In the genomic region with DNA sequence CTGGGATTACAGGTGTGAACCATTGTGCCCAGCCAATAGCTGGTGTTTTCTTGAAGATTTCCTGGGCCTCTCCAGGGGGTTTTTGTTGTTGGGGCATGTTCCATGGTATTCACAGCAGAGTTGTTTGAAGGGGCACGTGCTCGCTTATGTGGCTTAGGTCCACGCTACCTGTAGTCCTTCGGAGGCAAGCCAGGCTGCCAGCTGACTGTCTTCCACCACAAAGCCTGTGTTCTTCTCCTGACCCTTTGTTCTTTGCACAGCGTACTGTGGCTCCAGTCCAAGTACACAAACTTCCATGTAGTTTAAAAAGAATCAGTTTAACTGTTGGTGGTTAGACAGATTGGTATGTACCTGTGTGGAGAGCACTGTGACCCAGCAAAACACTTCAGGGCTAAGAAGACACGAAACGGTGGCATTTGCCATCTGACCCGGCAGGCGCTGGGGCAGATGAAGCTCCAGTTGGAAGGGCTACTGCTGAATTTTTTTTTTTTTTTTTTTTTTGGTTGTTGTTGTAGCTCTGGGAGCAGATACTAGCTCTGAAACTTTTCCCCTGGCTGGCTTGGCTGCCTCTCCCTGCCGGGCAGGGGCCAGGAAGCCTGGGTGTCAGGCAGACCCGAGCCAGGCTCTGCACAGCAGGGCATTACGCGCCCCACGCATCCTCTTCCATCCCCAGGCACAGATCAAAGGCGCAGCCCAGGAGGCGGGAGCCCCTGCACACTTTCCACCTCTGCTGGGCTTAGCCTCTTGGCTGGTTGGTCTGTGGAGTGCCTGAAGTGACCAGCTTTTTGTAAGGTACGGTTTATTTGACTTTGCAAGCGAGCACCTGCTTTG, we compare ENCODE assay signal across 1 cellular context.
TF ChIP-seq lines count a peak whose summit lies in the region.

No MANE protein-coding gene starts in this region.

TF ChIP-seq in HepG2, 621 proteins besides CTCF, POLR2A, EP300 and RAD21 (continued from another document and continues in another):
- TF ChIP-seq, protein P1, sequence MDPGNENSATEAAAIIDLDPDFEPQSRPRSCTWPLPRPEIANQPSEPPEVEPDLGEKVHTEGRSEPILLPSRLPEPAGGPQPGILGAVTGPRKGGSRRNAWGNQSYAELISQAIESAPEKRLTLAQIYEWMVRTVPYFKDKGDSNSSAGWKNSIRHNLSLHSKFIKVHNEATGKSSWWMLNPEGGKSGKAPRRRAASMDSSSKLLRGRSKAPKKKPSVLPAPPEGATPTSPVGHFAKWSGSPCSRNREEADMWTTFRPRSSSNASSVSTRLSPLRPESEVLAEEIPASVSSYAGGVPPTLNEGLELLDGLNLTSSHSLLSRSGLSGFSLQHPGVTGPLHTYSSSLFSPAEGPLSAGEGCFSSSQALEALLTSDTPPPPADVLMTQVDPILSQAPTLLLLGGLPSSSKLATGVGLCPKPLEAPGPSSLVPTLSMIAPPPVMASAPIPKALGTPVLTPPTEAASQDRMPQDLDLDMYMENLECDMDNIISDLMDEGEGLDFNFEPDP (CRISPR knock-in tag; conservative IDR thresholded peaks at IDR 0.05) = no peak
- TF ChIP-seq MAF1 (CRISPR knock-in tag; IDR thresholded peaks at IDR 0.05; ENCODE audit: borderline replicate concordance) (no peak; the same call in 1 of the 2 replicates), NFKB2 (CRISPR knock-in tag; IDR thresholded peaks at IDR 0.05; ENCODE audit: borderline replicate concordance) (peak; percentile 36; the same call in 1 of the 2 replicates), PHF5A (CRISPR knock-in tag; IDR thresholded peaks at IDR 0.05; ENCODE audit: low read depth, unreplicated experiment) (no peak), MLLT10 (CRISPR knock-in tag; IDR thresholded peaks at IDR 0.05) (peak; percentile 80; the same call in 1 of the 2 replicates), REPIN1 (CRISPR knock-in tag; IDR thresholded peaks at IDR 0.05; ENCODE audit: borderline replicate concordance, low read depth) (peak; percentile 85), ZNF337 (CRISPR knock-in tag; IDR thresholded peaks at IDR 0.05; ENCODE audit: borderline replicate concordance, low read depth) (no peak), ZNF703 (CRISPR knock-in tag; IDR thresholded peaks at IDR 0.05; ENCODE audit: borderline replicate concordance) (no peak; the same call in 1 of the 2 replicates), ZSCAN31 (CRISPR knock-in tag; IDR thresholded peaks at IDR 0.05; ENCODE audit: low read depth) (peak; percentile 78; the same call in 1 of the 2 replicates), ZFP82 (CRISPR knock-in tag; IDR thresholded peaks at IDR 0.05; ENCODE audit: borderline replicate concordance) (peak; percentile 71; the same call in 1 of the 2 replicates), HDAC6 (IDR thresholded peaks at IDR 0.05; ENCODE audit: low read depth, low read length) (peak; percentile 52; the same call in 1 of the 2 replicates), ZNF296 (CRISPR knock-in tag; conservative IDR thresholded peaks at IDR 0.05) (peak; percentile 75), SP1 (IDR thresholded peaks at IDR 0.05) (no peak), SP1 (CRISPR knock-in tag; IDR thresholded peaks at IDR 0.05) (0 out of 2 replicates have a peak, but pooled peaks have one; percentile 3), JUN (CRISPR knock-in tag; IDR thresholded peaks at IDR 0.05) (0 out of 2 replicates have a peak, but pooled peaks have one; percentile 33), NR2F6 (IDR thresholded peaks at IDR 0.05) (peak; percentile 76), NR2F6 (CRISPR knock-in tag; IDR thresholded peaks at IDR 0.05) (peak; percentile 86), KAT8 (CRISPR knock-in tag; IDR thresholded peaks at IDR 0.05) (peak; percentile 18), ZNF766 (CRISPR knock-in tag; IDR thresholded peaks at IDR 0.05; ENCODE audit: borderline replicate concordance) (peak; percentile 56; the same call in 1 of the 2 replicates)
- TF ChIP-seq, protein P2, sequence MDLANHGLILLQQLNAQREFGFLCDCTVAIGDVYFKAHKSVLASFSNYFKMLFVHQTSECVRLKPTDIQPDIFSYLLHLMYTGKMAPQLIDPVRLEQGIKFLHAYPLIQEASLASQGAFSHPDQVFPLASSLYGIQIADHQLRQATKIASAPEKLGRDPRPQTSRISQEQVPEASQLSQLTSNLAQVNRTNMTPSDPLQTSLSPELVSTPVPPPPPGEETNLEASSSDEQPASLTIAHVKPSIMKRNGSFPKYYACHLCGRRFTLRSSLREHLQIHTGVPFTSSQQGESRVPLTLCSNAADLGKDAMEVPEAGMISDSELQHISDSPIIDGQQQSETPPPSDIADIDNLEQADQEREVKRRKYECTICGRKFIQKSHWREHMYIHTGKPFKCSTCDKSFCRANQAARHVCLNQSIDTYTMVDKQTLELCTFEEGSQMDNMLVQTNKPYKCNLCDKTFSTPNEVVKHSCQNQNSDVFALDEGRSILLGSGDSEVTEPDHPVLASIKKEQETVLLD (CRISPR knock-in tag; IDR thresholded peaks at IDR 0.05; ENCODE audit: low read depth) = no peak
- TF ChIP-seq, protein P3, sequence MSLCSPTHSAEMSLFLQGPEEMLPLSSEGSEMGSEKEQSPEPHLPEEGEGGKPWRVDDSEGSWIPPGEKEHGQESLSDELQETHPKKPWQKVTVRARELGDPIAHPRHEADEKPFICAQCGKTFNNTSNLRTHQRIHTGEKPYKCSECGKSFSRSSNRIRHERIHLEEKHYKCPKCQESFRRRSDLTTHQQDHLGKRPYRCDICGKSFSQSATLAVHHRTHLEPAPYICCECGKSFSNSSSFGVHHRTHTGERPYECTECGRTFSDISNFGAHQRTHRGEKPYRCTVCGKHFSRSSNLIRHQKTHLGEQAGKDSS (CRISPR knock-in tag; IDR thresholded peaks at IDR 0.05; ENCODE audit: borderline replicate concordance, low read depth) = peak; percentile 95
- TF ChIP-seq, protein P4, sequence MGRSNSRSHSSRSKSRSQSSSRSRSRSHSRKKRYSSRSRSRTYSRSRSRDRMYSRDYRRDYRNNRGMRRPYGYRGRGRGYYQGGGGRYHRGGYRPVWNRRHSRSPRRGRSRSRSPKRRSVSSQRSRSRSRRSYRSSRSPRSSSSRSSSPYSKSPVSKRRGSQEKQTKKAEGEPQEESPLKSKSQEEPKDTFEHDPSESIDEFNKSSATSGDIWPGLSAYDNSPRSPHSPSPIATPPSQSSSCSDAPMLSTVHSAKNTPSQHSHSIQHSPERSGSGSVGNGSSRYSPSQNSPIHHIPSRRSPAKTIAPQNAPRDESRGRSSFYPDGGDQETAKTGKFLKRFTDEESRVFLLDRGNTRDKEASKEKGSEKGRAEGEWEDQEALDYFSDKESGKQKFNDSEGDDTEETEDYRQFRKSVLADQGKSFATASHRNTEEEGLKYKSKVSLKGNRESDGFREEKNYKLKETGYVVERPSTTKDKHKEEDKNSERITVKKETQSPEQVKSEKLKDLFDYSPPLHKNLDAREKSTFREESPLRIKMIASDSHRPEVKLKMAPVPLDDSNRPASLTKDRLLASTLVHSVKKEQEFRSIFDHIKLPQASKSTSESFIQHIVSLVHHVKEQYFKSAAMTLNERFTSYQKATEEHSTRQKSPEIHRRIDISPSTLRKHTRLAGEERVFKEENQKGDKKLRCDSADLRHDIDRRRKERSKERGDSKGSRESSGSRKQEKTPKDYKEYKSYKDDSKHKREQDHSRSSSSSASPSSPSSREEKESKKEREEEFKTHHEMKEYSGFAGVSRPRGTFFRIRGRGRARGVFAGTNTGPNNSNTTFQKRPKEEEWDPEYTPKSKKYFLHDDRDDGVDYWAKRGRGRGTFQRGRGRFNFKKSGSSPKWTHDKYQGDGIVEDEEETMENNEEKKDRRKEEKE (IDR thresholded peaks at IDR 0.05) = no peak
- TF ChIP-seq, protein P5, sequence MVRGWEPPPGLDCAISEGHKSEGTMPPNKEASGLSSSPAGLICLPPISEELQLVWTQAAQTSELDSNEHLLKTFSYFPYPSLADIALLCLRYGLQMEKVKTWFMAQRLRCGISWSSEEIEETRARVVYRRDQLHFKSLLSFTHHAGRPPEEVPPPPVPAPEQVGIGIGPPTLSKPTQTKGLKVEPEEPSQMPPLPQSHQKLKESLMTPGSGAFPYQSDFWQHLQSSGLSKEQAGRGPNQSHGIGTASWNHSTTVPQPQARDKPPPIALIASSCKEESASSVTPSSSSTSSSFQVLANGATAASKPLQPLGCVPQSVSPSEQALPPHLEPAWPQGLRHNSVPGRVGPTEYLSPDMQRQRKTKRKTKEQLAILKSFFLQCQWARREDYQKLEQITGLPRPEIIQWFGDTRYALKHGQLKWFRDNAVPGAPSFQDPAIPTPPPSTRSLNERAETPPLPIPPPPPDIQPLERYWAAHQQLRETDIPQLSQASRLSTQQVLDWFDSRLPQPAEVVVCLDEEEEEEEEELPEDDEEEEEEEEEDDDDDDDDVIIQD (CRISPR knock-in tag; IDR thresholded peaks at IDR 0.05; ENCODE audit: low read depth) = no peak
- TF ChIP-seq, protein P6, sequence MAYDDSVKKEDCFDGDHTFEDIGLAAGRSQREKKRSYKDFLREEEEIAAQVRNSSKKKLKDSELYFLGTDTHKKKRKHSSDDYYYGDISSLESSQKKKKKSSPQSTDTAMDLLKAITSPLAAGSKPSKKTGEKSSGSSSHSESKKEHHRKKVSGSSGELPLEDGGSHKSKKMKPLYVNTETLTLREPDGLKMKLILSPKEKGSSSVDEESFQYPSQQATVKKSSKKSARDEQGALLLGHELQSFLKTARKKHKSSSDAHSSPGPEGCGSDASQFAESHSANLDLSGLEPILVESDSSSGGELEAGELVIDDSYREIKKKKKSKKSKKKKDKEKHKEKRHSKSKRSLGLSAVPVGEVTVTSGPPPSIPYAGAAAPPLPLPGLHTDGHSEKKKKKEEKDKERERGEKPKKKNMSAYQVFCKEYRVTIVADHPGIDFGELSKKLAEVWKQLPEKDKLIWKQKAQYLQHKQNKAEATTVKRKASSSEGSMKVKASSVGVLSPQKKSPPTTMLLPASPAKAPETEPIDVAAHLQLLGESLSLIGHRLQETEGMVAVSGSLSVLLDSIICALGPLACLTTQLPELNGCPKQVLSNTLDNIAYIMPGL (CRISPR knock-in tag; IDR thresholded peaks at IDR 0.05; ENCODE audit: borderline replicate concordance in 1 of 2, low read depth in 1 of 2) = peak; percentile 35 to 73; a peak in 2 of 4 replicates
- TF ChIP-seq, protein P7, sequence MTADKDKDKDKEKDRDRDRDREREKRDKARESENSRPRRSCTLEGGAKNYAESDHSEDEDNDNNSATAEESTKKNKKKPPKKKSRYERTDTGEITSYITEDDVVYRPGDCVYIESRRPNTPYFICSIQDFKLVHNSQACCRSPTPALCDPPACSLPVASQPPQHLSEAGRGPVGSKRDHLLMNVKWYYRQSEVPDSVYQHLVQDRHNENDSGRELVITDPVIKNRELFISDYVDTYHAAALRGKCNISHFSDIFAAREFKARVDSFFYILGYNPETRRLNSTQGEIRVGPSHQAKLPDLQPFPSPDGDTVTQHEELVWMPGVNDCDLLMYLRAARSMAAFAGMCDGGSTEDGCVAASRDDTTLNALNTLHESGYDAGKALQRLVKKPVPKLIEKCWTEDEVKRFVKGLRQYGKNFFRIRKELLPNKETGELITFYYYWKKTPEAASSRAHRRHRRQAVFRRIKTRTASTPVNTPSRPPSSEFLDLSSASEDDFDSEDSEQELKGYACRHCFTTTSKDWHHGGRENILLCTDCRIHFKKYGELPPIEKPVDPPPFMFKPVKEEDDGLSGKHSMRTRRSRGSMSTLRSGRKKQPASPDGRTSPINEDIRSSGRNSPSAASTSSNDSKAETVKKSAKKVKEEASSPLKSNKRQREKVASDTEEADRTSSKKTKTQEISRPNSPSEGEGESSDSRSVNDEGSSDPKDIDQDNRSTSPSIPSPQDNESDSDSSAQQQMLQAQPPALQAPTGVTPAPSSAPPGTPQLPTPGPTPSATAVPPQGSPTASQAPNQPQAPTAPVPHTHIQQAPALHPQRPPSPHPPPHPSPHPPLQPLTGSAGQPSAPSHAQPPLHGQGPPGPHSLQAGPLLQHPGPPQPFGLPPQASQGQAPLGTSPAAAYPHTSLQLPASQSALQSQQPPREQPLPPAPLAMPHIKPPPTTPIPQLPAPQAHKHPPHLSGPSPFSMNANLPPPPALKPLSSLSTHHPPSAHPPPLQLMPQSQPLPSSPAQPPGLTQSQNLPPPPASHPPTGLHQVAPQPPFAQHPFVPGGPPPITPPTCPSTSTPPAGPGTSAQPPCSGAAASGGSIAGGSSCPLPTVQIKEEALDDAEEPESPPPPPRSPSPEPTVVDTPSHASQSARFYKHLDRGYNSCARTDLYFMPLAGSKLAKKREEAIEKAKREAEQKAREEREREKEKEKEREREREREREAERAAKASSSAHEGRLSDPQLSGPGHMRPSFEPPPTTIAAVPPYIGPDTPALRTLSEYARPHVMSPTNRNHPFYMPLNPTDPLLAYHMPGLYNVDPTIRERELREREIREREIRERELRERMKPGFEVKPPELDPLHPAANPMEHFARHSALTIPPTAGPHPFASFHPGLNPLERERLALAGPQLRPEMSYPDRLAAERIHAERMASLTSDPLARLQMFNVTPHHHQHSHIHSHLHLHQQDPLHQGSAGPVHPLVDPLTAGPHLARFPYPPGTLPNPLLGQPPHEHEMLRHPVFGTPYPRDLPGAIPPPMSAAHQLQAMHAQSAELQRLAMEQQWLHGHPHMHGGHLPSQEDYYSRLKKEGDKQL (CRISPR knock-in tag; IDR thresholded peaks at IDR 0.05; ENCODE audit: low read depth) = no peak
- TF ChIP-seq, protein P8, sequence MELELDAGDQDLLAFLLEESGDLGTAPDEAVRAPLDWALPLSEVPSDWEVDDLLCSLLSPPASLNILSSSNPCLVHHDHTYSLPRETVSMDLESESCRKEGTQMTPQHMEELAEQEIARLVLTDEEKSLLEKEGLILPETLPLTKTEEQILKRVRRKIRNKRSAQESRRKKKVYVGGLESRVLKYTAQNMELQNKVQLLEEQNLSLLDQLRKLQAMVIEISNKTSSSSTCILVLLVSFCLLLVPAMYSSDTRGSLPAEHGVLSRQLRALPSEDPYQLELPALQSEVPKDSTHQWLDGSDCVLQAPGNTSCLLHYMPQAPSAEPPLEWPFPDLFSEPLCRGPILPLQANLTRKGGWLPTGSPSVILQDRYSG (CRISPR knock-in tag; IDR thresholded peaks at IDR 0.05) = 0 out of 2 replicates have a peak, but pooled peaks have one; percentile 69
